In genomic region chr17:38868095-38868967, GRCh38 we compare ENCODE assay signal across 8 cellular contexts. TPM values are rescaled to one million over a fixed set of nuclear protein-coding genes. Genes with fewer than 3 reads are reported as not detected.
A peak's percentile ranks its signal among the peaks of the same experiment; 100 is the strongest.
DNase-seq lines count a peak whose midpoint lies in the region; ATAC-seq and TF ChIP-seq lines count a peak whose summit lies in the region.

No MANE protein-coding gene starts in this region.

- H3K4me1 Mint-ChIP-seq in activated CD4-positive, alpha-beta T cell treated with anti-CD3 and anti-CD28 coated beads, Interleukin-2, amount 10 ng/mL, durations not matched to agents 7 days and 5 days: peaks cover 41% of the 10 kb centered on the region

- ATAC-seq in lower lobe of right lung (no peak), GM18867 (IDR thresholded peaks at IDR 0.05; ENCODE audit: unreplicated experiment) (no peak)

- no peaks in the 10 kb centered on the region for H3K27me3 Mint-ChIP-seq in activated CD4-positive, alpha-beta T cell treated with anti-CD3 and anti-CD28 coated beads, Interleukin-2, amount 10 ng/mL, durations not matched to agents 7 days and 5 days

- peak overlapping the region; percentile 90 for H3K4me3 Mint-ChIP-seq in activated CD4-positive, alpha-beta T cell treated with anti-CD3 and anti-CD28 coated beads, Interleukin-2, amount 10 ng/mL, durations not matched to agents 7 days and 5 days

- H3K36me3 Mint-ChIP-seq in activated CD4-positive, alpha-beta T cell treated with anti-CD3 and anti-CD28 coated beads, Interleukin-2, amount 10 ng/mL, durations not matched to agents 7 days and 5 days (ENCODE audit: low read depth): peaks cover 10% of the 10 kb centered on the region

- TF ChIP-seq CTCF in lower lobe of right lung (IDR thresholded peaks at IDR 0.05): no peak

- intact Hi-C loops in lower lobe of right lung (cut with DNase I): no loop called here

- H3K27me3 ChIP-seq in lower lobe of right lung (ENCODE audit: low read depth) (no peaks in the 10 kb centered on the region), thymus (ENCODE audit: control insufficient read depth, insufficient read depth) (no peaks in the 10 kb centered on the region)

- H3K4me3 ChIP-seq in lower lobe of right lung (peak overlapping the region; percentile 94), thymus (ENCODE audit: low read length) (peak overlapping the region; percentile 97)

- peaks cover 30% of the 10 kb centered on the region for H3K4me1 ChIP-seq in lower lobe of right lung
- H3K4me1 ChIP-seq in thymus (ENCODE audit: control insufficient read depth, insufficient read depth, low read length): peaks cover 19% of the 10 kb centered on the region

- CTCF ChIA-PET in activated CD4-positive, alpha-beta T cell treated with anti-CD3 and anti-CD28 coated beads, Interleukin-2, amount 10 ng/mL, durations not matched to agents 7 days and 5 days (lab: Charles Lee): interaction anchor here (0.5 to 3.3 kb wide), 15 partner anchors 9 to 330 kb away, joined by 3 to 16 read pairs (median 4); partner anchors contain the start of gene RPL23

- H3K9me3 ChIP-seq in lower lobe of right lung (no peaks in the 10 kb centered on the region), thymus (ENCODE audit: control insufficient read depth) (no peaks in the 10 kb centered on the region)

- WGBS in thymus: 13% methylated on average over 25 of the region's 25 CpGs

- H3K9me3 Mint-ChIP-seq in activated CD4-positive, alpha-beta T cell treated with anti-CD3 and anti-CD28 coated beads, Interleukin-2, amount 10 ng/mL, durations not matched to agents 7 days and 5 days: no peaks in the 10 kb centered on the region

- peak overlapping the region; percentile 96 for H3K27ac Mint-ChIP-seq in activated CD4-positive, alpha-beta T cell treated with anti-CD3 and anti-CD28 coated beads, Interleukin-2, amount 10 ng/mL, durations not matched to agents 7 days and 5 days

- H3K36me3 ChIP-seq in lower lobe of right lung: no peaks in the 10 kb centered on the region
- peaks cover 6% of the 10 kb centered on the region for H3K36me3 ChIP-seq in thymus (ENCODE audit: control insufficient read depth, insufficient read depth)

- H3K27ac ChIP-seq in cingulate gyrus (ENCODE audit: low read depth, low read length): peak overlapping the region; percentile 94
- H3K27ac ChIP-seq in lower lobe of right lung: peak overlapping the region; percentile 97
- H3K27ac ChIP-seq in thymus (ENCODE audit: low read depth): peak overlapping the region; percentile 88

- DNase-seq in activated CD4-positive, alpha-beta T cell treated with anti-CD3 and anti-CD28 coated beads, Interleukin-2, amount 10 ng/mL, durations not matched to agents 7 days and 5 days: peak; percentile 29
- DNase-seq in activated CD4-positive, alpha-beta T cell treated with anti-CD3 and anti-CD28 coated beads for 1 hour: no peak
- DNase-seq in NCI-H748 treated with DMSO at 0.1 percent for 48 hours (lab: John Stamatoyannopoulos, UW) (peak; percentile 76), lower lobe of right lung (no peak), GM19238 (ENCODE audit: insufficient read length, low spot score) (no peak)

- POLR2A ChIA-PET in activated CD4-positive, alpha-beta T cell treated with anti-CD3 and anti-CD28 coated beads, Interleukin-2, amount 10 ng/mL, durations not matched to agents 7 days and 5 days (lab: Charles Lee): interaction anchor here (0.6 kb wide), 2 partner anchors 15 to 1420 kb away, joined by 3 to 9 read pairs; partner anchors contain the start of gene RPL23

RNA-seq across cellular contexts. Expression of gene LASP1, which starts 1.5 kb away (rescaled TPM):
- total RNA-seq in activated CD4-positive, alpha-beta T cell treated with anti-CD3 and anti-CD28 coated beads, Interleukin-2, amount 10 ng/mL, durations not matched to agents 7 days and 5 days: 100 to 1,000 TPM; 189 to 200 TPM
- 158 TPM for total RNA-seq in lower lobe of right lung
- 72.5 TPM for polyA plus RNA-seq in thymus

RNA-seq across cellular contexts. Expression of gene RPL23, which starts 14.8 kb away (rescaled TPM):
- total RNA-seq in activated CD4-positive, alpha-beta T cell treated with anti-CD3 and anti-CD28 coated beads, Interleukin-2, amount 10 ng/mL, durations not matched to agents 7 days and 5 days: 1,000 to 10,000 TPM; 1,147 to 1,160 TPM
- total RNA-seq in lower lobe of right lung: 1,156 TPM
- polyA plus RNA-seq in thymus: 4,550 TPM

RNA-seq across cellular contexts. Expression of gene CWC25, which starts 43.2 kb away (rescaled TPM):
- total RNA-seq in activated CD4-positive, alpha-beta T cell treated with anti-CD3 and anti-CD28 coated beads, Interleukin-2, amount 10 ng/mL, durations not matched to agents 7 days and 5 days: 10 to 100 TPM; 27.2 to 30.5 TPM
- total RNA-seq in lower lobe of right lung: 22.3 TPM
- polyA plus RNA-seq in thymus: 36.2 TPM

Comparison
In these comparisons a context has a peak if more than half of its experiments do, and no peak if none do; other contexts are left out.
1. DNase-seq: peak in activated CD4-positive, alpha-beta T cell treated with anti-CD3 and anti-CD28 coated beads, Interleukin-2, amount 10 ng/mL, durations not matched to agents 7 days and 5 days (single experiment) and NCI-H748 treated with DMSO at 0.1 percent for 48 hours (single experiment); none in activated CD4-positive, alpha-beta T cell treated with anti-CD3 and anti-CD28 coated beads for 1 hour (single experiment), lower lobe of right lung (single experiment) and GM19238 (single experiment).
2. Peak in every context shown above with its lines, with median percentiles within 50 percentile points of each other: H3K27ac ChIP-seq.